Comparison of ENCODE assay signal across 1 cellular context in genomic region chr17:16438557-16439302, GRCh38.
A peak's percentile ranks its signal among the peaks of the same experiment; 100 is the strongest.
TF ChIP-seq lines count a peak whose summit lies in the region.

No MANE protein-coding gene starts in this region.

TF ChIP-seq in HepG2, 621 proteins besides CTCF, POLR2A, EP300 and RAD21 (continued from another document and continues in another):
- TF ChIP-seq ZNF547 (CRISPR knock-in tag; IDR thresholded peaks at IDR 0.05) = no peak; the same call in 1 of the 2 replicates
- peak; percentile 34; the same call in 1 of the 2 replicates for TF ChIP-seq ZNF558 (CRISPR knock-in tag; IDR thresholded peaks at IDR 0.05; ENCODE audit: borderline replicate concordance)
- peak; percentile 97 for TF ChIP-seq AFF4 (CRISPR knock-in tag; IDR thresholded peaks at IDR 0.05)
- TF ChIP-seq NFE2L1 (CRISPR knock-in tag; IDR thresholded peaks at IDR 0.05; ENCODE audit: borderline replicate concordance) = 0 out of 2 replicates have a peak, but pooled peaks have one; percentile 47
- 0 out of 2 replicates have a peak, but pooled peaks have one; percentile 59 for TF ChIP-seq MZF1 (CRISPR knock-in tag; IDR thresholded peaks at IDR 0.05; ENCODE audit: borderline replicate concordance)
- TF ChIP-seq TOPORS (CRISPR knock-in tag; IDR thresholded peaks at IDR 0.05) = no peak
- TF ChIP-seq NFAT5 (CRISPR knock-in tag; IDR thresholded peaks at IDR 0.05) = no peak; the same call in 1 of the 2 replicates
- TF ChIP-seq ZBTB37 (CRISPR knock-in tag; IDR thresholded peaks at IDR 0.05) = peak; percentile 81
- no peak for TF ChIP-seq ZNF275 (CRISPR knock-in tag; IDR thresholded peaks at IDR 0.05; ENCODE audit: borderline replicate concordance)
- TF ChIP-seq RFX5 (IDR thresholded peaks at IDR 0.05; ENCODE audit: low read depth, low read length) = 0 out of 2 replicates have a peak, but pooled peaks have one; percentile 49
- peak; percentile 74; the same call in 1 of the 2 replicates for TF ChIP-seq ZNF564 (CRISPR knock-in tag; IDR thresholded peaks at IDR 0.05)
- no peak for TF ChIP-seq ZBTB7A (CRISPR knock-in tag; IDR thresholded peaks at IDR 0.05)
- TF ChIP-seq MXD3 (CRISPR knock-in tag; IDR thresholded peaks at IDR 0.05) = peak; percentile 60; the same call in 1 of the 2 replicates
- peak; percentile 60 for TF ChIP-seq CCAR2 (optimal IDR thresholded peaks at IDR 0.05; ENCODE audit: low read depth, low read length)
- TF ChIP-seq STAG1 (CRISPR knock-in tag; IDR thresholded peaks at IDR 0.05) = no peak
- TF ChIP-seq ZBTB26 (CRISPR knock-in tag; IDR thresholded peaks at IDR 0.05; ENCODE audit: borderline replicate concordance) = no peak; the same call in 1 of the 2 replicates
- TF ChIP-seq FOSL1 (CRISPR knock-in tag; IDR thresholded peaks at IDR 0.05; ENCODE audit: borderline replicate concordance) = peak; percentile 31; the same call in 1 of the 2 replicates
- TF ChIP-seq ZNF792 (CRISPR knock-in tag; IDR thresholded peaks at IDR 0.05) = peak; percentile 86
- peak; percentile 50; the same call in 1 of the 2 replicates for TF ChIP-seq SP2 (CRISPR knock-in tag; IDR thresholded peaks at IDR 0.05)
- TF ChIP-seq RFX1 (IDR thresholded peaks at IDR 0.05) = no peak
- TF ChIP-seq PAXIP1 (CRISPR knock-in tag; conservative IDR thresholded peaks at IDR 0.05) = peak; percentile 69
- peak; percentile 48; the same call in 1 of the 2 replicates for TF ChIP-seq ZNF691 (CRISPR knock-in tag; IDR thresholded peaks at IDR 0.05; ENCODE audit: borderline replicate concordance, low read depth)
- TF ChIP-seq ZGPAT (CRISPR knock-in tag; IDR thresholded peaks at IDR 0.05) = peak; percentile 72
- TF ChIP-seq RXRB (CRISPR knock-in tag; IDR thresholded peaks at IDR 0.05; ENCODE audit: borderline replicate concordance) = peak; percentile 57
- 0 out of 2 replicates have a peak, but pooled peaks have one; percentile 32 for TF ChIP-seq TGIF2 (CRISPR knock-in tag; IDR thresholded peaks at IDR 0.05)
- peak; percentile 47 for TF ChIP-seq MEIS1 (CRISPR knock-in tag; IDR thresholded peaks at IDR 0.05; ENCODE audit: borderline replicate concordance)
- no peak for TF ChIP-seq TBP (CRISPR knock-in tag; IDR thresholded peaks at IDR 0.05)
- no peak for TF ChIP-seq MBD4 (IDR thresholded peaks at IDR 0.05; ENCODE audit: borderline replicate concordance, low read length)
- TF ChIP-seq HMGA1 (CRISPR knock-in tag; conservative IDR thresholded peaks at IDR 0.05) = no peak
- TF ChIP-seq YEATS4 (CRISPR knock-in tag; IDR thresholded peaks at IDR 0.05; ENCODE audit: borderline replicate concordance) = peak; percentile 69
- peak; percentile 84 for TF ChIP-seq SPEN (CRISPR knock-in tag; IDR thresholded peaks at IDR 0.05; ENCODE audit: low read depth)
- TF ChIP-seq XBP1 (CRISPR knock-in tag; IDR thresholded peaks at IDR 0.05) = no peak
- peak; percentile 72 for TF ChIP-seq NFYB (CRISPR knock-in tag; IDR thresholded peaks at IDR 0.05)
- TF ChIP-seq FOXP1 (IDR thresholded peaks at IDR 0.05) = no peak
- TF ChIP-seq FOXP1 (CRISPR knock-in tag; IDR thresholded peaks at IDR 0.05) = no peak; the same call in 1 of the 2 replicates
- peak; percentile 76 for TF ChIP-seq CREM (IDR thresholded peaks at IDR 0.05)
- TF ChIP-seq CREM (CRISPR knock-in tag; IDR thresholded peaks at IDR 0.05) = no peak
- TF ChIP-seq ZBTB8A (CRISPR knock-in tag; IDR thresholded peaks at IDR 0.05; ENCODE audit: borderline replicate concordance, low read depth) = 0 out of 2 replicates have a peak, but pooled peaks have one; percentile 21
- 0 out of 2 replicates have a peak, but pooled peaks have one; percentile 45 for TF ChIP-seq PRMT3 (CRISPR knock-in tag; IDR thresholded peaks at IDR 0.05; ENCODE audit: borderline replicate concordance, low read depth)
